ENCODE assay signal across 8 cellular contexts in the genomic region with DNA sequence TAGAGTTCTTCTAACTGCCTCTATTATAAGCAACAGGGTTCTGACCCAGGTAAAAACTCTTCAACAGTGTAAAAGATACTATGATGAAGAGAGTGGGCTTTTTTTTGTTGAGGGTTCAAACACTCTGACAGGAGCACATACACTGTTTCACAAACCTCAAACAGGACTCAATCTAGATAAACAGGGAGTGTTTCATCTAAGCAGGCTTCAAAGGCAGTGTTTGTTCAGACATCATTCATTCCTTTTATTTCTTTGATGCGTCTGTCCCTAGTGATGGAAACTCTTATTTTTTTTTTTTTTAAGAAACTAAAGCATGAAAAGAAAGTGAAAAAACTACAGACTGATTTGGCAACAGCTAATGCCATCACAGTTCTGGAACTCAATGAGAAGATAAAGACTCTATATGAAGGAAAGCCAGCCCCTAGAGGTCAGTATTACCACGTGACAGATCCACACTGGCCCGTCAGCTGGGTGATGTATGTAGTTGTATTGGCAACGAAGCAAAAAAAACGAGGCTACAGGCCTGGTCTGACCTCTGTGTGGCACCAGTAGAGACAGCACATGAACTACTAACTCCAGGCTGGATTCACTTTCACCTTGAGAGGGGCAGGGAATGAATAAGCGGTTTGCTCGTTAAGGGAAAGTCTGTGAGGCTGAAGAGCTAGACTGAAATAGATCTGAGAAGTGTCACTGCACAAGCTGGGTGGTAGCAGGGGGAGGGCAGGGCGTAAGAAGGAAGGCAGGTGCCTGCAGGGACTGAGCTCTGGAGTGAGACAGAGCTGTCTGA.
DNase-seq lines count a peak whose midpoint lies in the region; ATAC-seq and TF ChIP-seq lines count a peak whose summit lies in the region.

No MANE protein-coding gene starts in this region.

- no peak for TF ChIP-seq CTCF in activated B cell treated with CpG ODN at 0.5 μM for 24 hours (IDR thresholded peaks at IDR 0.05)
- TF ChIP-seq CTCF in fibroblast of the aortic adventitia (IDR thresholded peaks at IDR 0.05; ENCODE audit: insufficient read depth, low read length) = peak; percentile 4

- peak; percentile 73 for ATAC-seq in GM18861 (IDR thresholded peaks at IDR 0.05; ENCODE audit: unreplicated experiment)
- ATAC-seq in HG02938 (IDR thresholded peaks at IDR 0.05; ENCODE audit: unreplicated experiment) = peak; percentile 86
- ATAC-seq in activated B cell treated with CpG ODN at 0.5 μM for 24 hours (ENCODE audit: low read depth) = peak; percentile 42

- H3K4me3 Mint-ChIP-seq in CD4-positive, alpha-beta memory T cell = no peak overlapping the region
- no peak overlapping the region for H3K4me3 Mint-ChIP-seq in activated B cell treated with CpG ODN at 0.5 μM for 24 hours

- peak in 4 of 5 donors; percentile 7 to 10 (median 9) for DNase-seq in CD4-positive, alpha-beta memory T cell
- DNase-seq in NCI-H2029 (lab: John Stamatoyannopoulos, UW) (peak; percentile 67), activated B cell treated with CpG ODN at 0.5 μM for 24 hours (no peak), fibroblast of the aortic adventitia (ENCODE audit: low read depth) (peak; percentile 75), occipital lobe (lab: John Stamatoyannopoulos, UW) (peak; percentile 24), GOT3 (lab: John Stamatoyannopoulos, UW) (no peak)

- no peak overlapping the region for H3K4me3 ChIP-seq in CD4-positive, alpha-beta memory T cell (ENCODE audit: low read length in 2 of 2)
- H3K4me3 ChIP-seq in fibroblast of the aortic adventitia (ENCODE audit: low read depth, low read length) = no peak overlapping the region

- CTCF ChIA-PET in CD4-positive, alpha-beta memory T cell (lab: Charles Lee; ENCODE audit: partially characterized antibody) = interaction anchor here (1.2 to 3.6 kb wide), 9 partner anchors 8 to 326 kb away, joined by 3 to 17 read pairs (median 4); a partner anchor contains a TSS
- CTCF ChIA-PET in activated B cell treated with CpG ODN at 0.5 μM for 24 hours (lab: Charles Lee) = interaction anchor here (1.0 to 1.7 kb wide), 3 partner anchors 42 to 326 kb away, joined by 3 to 9 read pairs (median 6); no protein-coding TSS in a partner anchor

- no peaks in the 10 kb centered on the region for H3K9me3 ChIP-seq in CD4-positive, alpha-beta memory T cell (ENCODE audit: control insufficient read depth in 1 of 2, low read length in 2 of 2)

- intact Hi-C loops in CD4-positive, alpha-beta memory T cell (cut with micrococcal nuclease) = loop anchor here (2.0 kb wide), 1 partner anchor 209 kb away; no protein-coding TSS in a partner anchor
- intact Hi-C loops in activated B cell treated with CpG ODN at 0.5 μM for 24 hours (cut with micrococcal nuclease) = loop anchor here (1.0 to 5.0 kb wide), 3 partner anchors 207 to 802 kb away; a partner anchor contains a TSS

- H3K27me3 Mint-ChIP-seq in CD4-positive, alpha-beta memory T cell = peaks cover 0 to 4% of the 10 kb centered on the region in 2 donors
- peaks cover 2% of the 10 kb centered on the region for H3K27me3 Mint-ChIP-seq in activated B cell treated with CpG ODN at 0.5 μM for 24 hours

- POLR2A ChIA-PET in CD4-positive, alpha-beta memory T cell (lab: Charles Lee; ENCODE audit: partially characterized antibody) = interaction anchor here (1.0 to 1.3 kb wide), 2 partner anchors 47 to 207 kb away, joined by 4 to 8 read pairs; no protein-coding TSS in a partner anchor
- POLR2A ChIA-PET in activated B cell treated with CpG ODN at 0.5 μM for 24 hours (lab: Charles Lee) = no interaction called here

- H3K9me3 Mint-ChIP-seq in CD4-positive, alpha-beta memory T cell = peaks cover 0 to 2% (median 0%) of the 10 kb centered on the region in 8 donors
- no peaks in the 10 kb centered on the region for H3K9me3 Mint-ChIP-seq in activated B cell treated with CpG ODN at 0.5 μM for 24 hours

- H3K27ac ChIP-seq in CD4-positive, alpha-beta memory T cell (ENCODE audit: low read depth, low read length) = no peak overlapping the region

- no peak overlapping the region for H3K27ac Mint-ChIP-seq in CD4-positive, alpha-beta memory T cell
- H3K27ac Mint-ChIP-seq in activated B cell treated with CpG ODN at 0.5 μM for 24 hours = no peak overlapping the region

- H3K4me1 Mint-ChIP-seq in CD4-positive, alpha-beta memory T cell = no peaks in the 10 kb centered on the region
- no peaks in the 10 kb centered on the region for H3K4me1 Mint-ChIP-seq in activated B cell treated with CpG ODN at 0.5 μM for 24 hours

- H3K36me3 ChIP-seq in CD4-positive, alpha-beta memory T cell (ENCODE audit: insufficient read depth, low read length) = no peaks in the 10 kb centered on the region

- no peaks in the 10 kb centered on the region for H3K4me1 ChIP-seq in CD4-positive, alpha-beta memory T cell (ENCODE audit: insufficient read depth, low read length)

- no peaks in the 10 kb centered on the region for H3K36me3 Mint-ChIP-seq in CD4-positive, alpha-beta memory T cell
- H3K36me3 Mint-ChIP-seq in activated B cell treated with CpG ODN at 0.5 μM for 24 hours (ENCODE audit: low read depth) = no peaks in the 10 kb centered on the region

- H3K27me3 ChIP-seq in CD4-positive, alpha-beta memory T cell (ENCODE audit: insufficient read depth, low read length) = no peaks in the 10 kb centered on the region

Comparison
In these comparisons a context has a peak if more than half of its experiments do, and no peak if none do; other contexts are left out.
1. DNase-seq: peak in CD4-positive, alpha-beta memory T cell (4 of 5), NCI-H2029 (single experiment), fibroblast of the aortic adventitia (single experiment) and occipital lobe (single experiment); none in activated B cell treated with CpG ODN at 0.5 μM for 24 hours (single experiment) and GOT3 (single experiment).
2. Peak in every context shown above with its lines, with median percentiles within 50 percentile points of each other: ATAC-seq.